Comparison of ENCODE assay signal across 9 cellular contexts in genomic region chr3:114214542-114215341, GRCh38.
DNase-seq lines count a peak whose midpoint lies in the region; ATAC-seq, FAIRE-seq and TF ChIP-seq lines count a peak whose summit lies in the region.
"Had no signal": no experiment of that assay in that cellular context is flagged by ENCODE, and none has a peak within 500 bp of the region (broad histone marks: within the 10 kb centered on the region; RNA-seq: fewer than 3 reads in every experiment).

No MANE protein-coding gene starts in this region.

- no peaks in the 10 kb centered on the region for H3K36me3 Mint-ChIP-seq in central memory CD8-positive, alpha-beta T cell (ENCODE audit: insufficient read depth)

- no peak for FAIRE-seq in H54 (lab: Jason Lieb, UNC)

- H3K27ac Mint-ChIP-seq in central memory CD8-positive, alpha-beta T cell (ENCODE audit: low read depth), result no peak overlapping the region

- no peak overlapping the region for H3K4me3 Mint-ChIP-seq in central memory CD8-positive, alpha-beta T cell
- H3K4me3 Mint-ChIP-seq: neural crest cell had no signal

- peak overlapping the region; percentile 28 for H3K4me3 ChIP-seq in skeletal muscle cell (ENCODE audit: low read depth, low read length)

- TF ChIP-seq POLR2A in erythroblast (IDR thresholded peaks at IDR 0.05; ENCODE audit: low read length), result no peak
- no peak for TF ChIP-seq POLR2A in H54 (IDR thresholded peaks at IDR 0.05; ENCODE audit: low read depth, low read length)

- no peaks in the 10 kb centered on the region for H3K9me3 Mint-ChIP-seq in central memory CD8-positive, alpha-beta T cell
- H3K9me3 Mint-ChIP-seq: neural crest cell had no signal

- peak; percentile 24 for ATAC-seq in GM18873 (IDR thresholded peaks at IDR 0.05; ENCODE audit: low FRiP score, unreplicated experiment)
- ATAC-seq in HG03432 (IDR thresholded peaks at IDR 0.05; ENCODE audit: unreplicated experiment), result peak; percentile 35
- peak; percentile 74 for ATAC-seq in central memory CD8-positive, alpha-beta T cell (replicated peaks; ENCODE audit: extremely low read depth, poor library complexity, severe bottlenecking)

- H3K27me3 Mint-ChIP-seq in central memory CD8-positive, alpha-beta T cell, result no peaks in the 10 kb centered on the region

- H3K4me1 Mint-ChIP-seq in central memory CD8-positive, alpha-beta T cell, result peaks cover 28% of the 10 kb centered on the region
- H3K4me1 Mint-ChIP-seq: neural crest cell had no signal

- DNase-seq in central memory CD8-positive, alpha-beta T cell (ENCODE audit: low spot score in 2 of 2), result peak; percentile 33 to 68
- DNase-seq in skeletal muscle cell (ENCODE audit: low read depth) (no peak), cortex of kidney (lab: John Stamatoyannopoulos, UW) (no peak), erythroblast (lab: John Stamatoyannopoulos, UW) (no peak), H54 (ENCODE audit: insufficient read length, low spot score) (no peak), DMS79 treated with DMSO at 0.1 percent for 48 hours (lab: John Stamatoyannopoulos, UW) (no peak)

Comparison
In these comparisons a context has a peak if more than half of its experiments do, and no peak if none do; other contexts are left out.
1. ATAC-seq: peak in every context shown above with its lines; median percentile 74 in central memory CD8-positive, alpha-beta T cell; 35 in HG03432; 24 in GM18873.
2. DNase-seq: peak in central memory CD8-positive, alpha-beta T cell (2 of 2); none in skeletal muscle cell (single experiment), cortex of kidney (single experiment), erythroblast (0 of 2), H54 (single experiment) and DMS79 treated with DMSO at 0.1 percent for 48 hours (single experiment).